In the genomic region with DNA sequence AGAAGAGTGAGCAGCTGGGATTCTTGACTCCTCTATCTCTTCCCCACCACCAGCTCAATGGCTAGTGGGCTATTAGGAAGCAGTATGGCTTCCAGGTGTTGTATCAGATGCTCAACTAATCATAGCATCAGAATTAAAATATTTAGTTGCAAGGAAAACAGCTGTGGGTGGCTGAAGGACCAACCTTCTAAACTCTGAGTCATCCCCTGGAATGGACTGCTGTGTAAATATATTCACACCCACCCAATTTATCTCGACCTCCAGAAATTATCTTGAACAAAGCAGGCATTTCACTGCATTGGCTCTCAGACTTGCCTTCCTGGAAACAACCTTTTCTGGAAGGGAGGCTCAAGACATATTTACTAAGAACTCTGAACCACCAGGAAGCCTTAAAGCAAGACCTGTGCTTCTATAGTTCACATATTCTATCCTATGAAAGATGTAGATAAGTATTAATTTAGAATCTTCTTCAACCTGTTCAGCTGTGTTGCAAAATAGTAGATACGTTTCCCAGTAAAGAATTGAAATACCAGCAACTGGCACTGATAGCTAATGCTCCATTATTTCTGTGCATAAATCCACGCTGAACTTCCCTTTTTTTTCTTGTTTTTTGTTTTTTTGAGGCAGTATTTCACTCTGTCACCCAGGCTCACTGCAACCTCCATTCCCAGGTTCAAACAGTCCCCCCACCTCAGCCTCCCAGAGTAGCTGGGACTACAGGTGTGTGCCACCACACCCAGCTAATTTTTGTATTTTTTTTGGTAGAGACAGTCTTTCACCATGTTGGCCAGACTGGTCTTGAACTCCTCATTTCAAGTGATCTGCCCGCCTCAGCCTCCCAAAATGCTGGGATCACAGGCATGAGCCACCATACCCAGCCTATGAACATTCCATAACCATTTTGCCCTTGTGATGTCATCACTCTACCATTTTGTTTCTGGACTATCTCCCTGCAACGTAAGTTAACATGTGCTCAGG, we compare ENCODE assay signal across 1 cellular context.
TF ChIP-seq lines count a peak whose summit lies in the region.

No MANE protein-coding gene starts in this region.

TF ChIP-seq in IMR-90, 13 proteins besides CTCF, POLR2A, EP300 and RAD21:
- no peak for TF ChIP-seq MXI1 (IDR thresholded peaks at IDR 0.05; ENCODE audit: borderline replicate concordance, low read depth, low read length)
- no peak for TF ChIP-seq USF2 (IDR thresholded peaks at IDR 0.05; ENCODE audit: low read depth, low read length)
- no peak for TF ChIP-seq SMC3 (IDR thresholded peaks at IDR 0.05; ENCODE audit: low read depth, low read length)
- TF ChIP-seq CEBPB (IDR thresholded peaks at IDR 0.05; ENCODE audit: low read depth, low read length) = no peak
- TF ChIP-seq MAZ (IDR thresholded peaks at IDR 0.05; ENCODE audit: borderline replicate concordance, low read depth, low read length) = no peak
- TF ChIP-seq MAFK (IDR thresholded peaks at IDR 0.05; ENCODE audit: low read depth, low read length) = no peak
- no peak for TF ChIP-seq FOS (IDR thresholded peaks at IDR 0.05; ENCODE audit: low read depth, low read length)
- no peak for TF ChIP-seq NFE2L2 (IDR thresholded peaks at IDR 0.05; ENCODE audit: low read depth, low read length)
- no peak for TF ChIP-seq RFX5 (IDR thresholded peaks at IDR 0.05; ENCODE audit: low read depth, low read length)
- TF ChIP-seq RCOR1 (IDR thresholded peaks at IDR 0.05; ENCODE audit: insufficient replicate concordance, low read length) = no peak
- TF ChIP-seq, protein P1, sequence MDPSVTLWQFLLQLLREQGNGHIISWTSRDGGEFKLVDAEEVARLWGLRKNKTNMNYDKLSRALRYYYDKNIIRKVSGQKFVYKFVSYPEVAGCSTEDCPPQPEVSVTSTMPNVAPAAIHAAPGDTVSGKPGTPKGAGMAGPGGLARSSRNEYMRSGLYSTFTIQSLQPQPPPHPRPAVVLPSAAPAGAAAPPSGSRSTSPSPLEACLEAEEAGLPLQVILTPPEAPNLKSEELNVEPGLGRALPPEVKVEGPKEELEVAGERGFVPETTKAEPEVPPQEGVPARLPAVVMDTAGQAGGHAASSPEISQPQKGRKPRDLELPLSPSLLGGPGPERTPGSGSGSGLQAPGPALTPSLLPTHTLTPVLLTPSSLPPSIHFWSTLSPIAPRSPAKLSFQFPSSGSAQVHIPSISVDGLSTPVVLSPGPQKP (IDR thresholded peaks at IDR 0.05; ENCODE audit: borderline replicate concordance, low read depth, low read length) = no peak
- TF ChIP-seq BHLHE40 (IDR thresholded peaks at IDR 0.05; ENCODE audit: low read depth, low read length) = no peak
- TF ChIP-seq CHD1 (IDR thresholded peaks at IDR 0.05; ENCODE audit: low read depth, low read length) = no peak
